Comparison of ENCODE assay signal across 13 cellular contexts in genomic region chr17:64784353-64784798, GRCh38.
"Had no signal": no experiment of that assay in that cellular context is flagged by ENCODE, and none has a peak within 500 bp of the region (broad histone marks: within the 10 kb centered on the region; RNA-seq: fewer than 3 reads in every experiment).

No MANE protein-coding gene starts in this region.

- H3K27ac ChIP-seq: dorsolateral prefrontal cortex, hepatocyte, sigmoid colon, SJSA1, spleen, upper lobe of right lung had no signal

- H3K4me1 ChIP-seq: SJSA1 had no signal

- H3K4me3 Mint-ChIP-seq: activated CD4-positive, alpha-beta T cell treated with anti-CD3 and anti-CD28 coated beads, Interleukin-2, amount 10 ng/mL, durations not matched to agents 24 days and 14 days; activated naive CD8-positive, alpha-beta T cell treated with anti-CD3 and anti-CD28 coated beads, Interleukin-2, amount 50 U/mL, for 24 hours; activated T-cell treated with anti-CD3 and anti-CD28 coated beads, Interleukin-2, amount 50 U/mL, for 72 hours; stimulated activated naive CD8-positive, alpha-beta T cell treated with anti-CD3 and anti-CD28 coated beads, Interleukin-15, Interleukin-2, amounts not matched to agents 100 ng/mL and 50 ng/mL, for 24 hours had no signal

- H3K4me3 ChIP-seq: dorsolateral prefrontal cortex, hepatocyte, sigmoid colon, SJSA1, spleen, upper lobe of right lung had no signal

- H3K9me3 ChIP-seq: sigmoid colon, SJSA1, spleen, upper lobe of right lung had no signal

- H3K27me3 ChIP-seq: dorsolateral prefrontal cortex, SJSA1, upper lobe of right lung had no signal

- H3K9me3 Mint-ChIP-seq: activated CD4-positive, alpha-beta T cell treated with anti-CD3 and anti-CD28 coated beads, Interleukin-2, amount 10 ng/mL, durations not matched to agents 24 days and 14 days; activated naive CD8-positive, alpha-beta T cell treated with anti-CD3 and anti-CD28 coated beads, Interleukin-2, amount 50 U/mL, for 24 hours; activated T-cell treated with anti-CD3 and anti-CD28 coated beads, Interleukin-2, amount 50 U/mL, for 72 hours; stimulated activated naive CD8-positive, alpha-beta T cell treated with anti-CD3 and anti-CD28 coated beads, Interleukin-15, Interleukin-2, amounts not matched to agents 100 ng/mL and 50 ng/mL, for 24 hours had no signal

- DNase-seq: activated CD4-positive, alpha-beta T cell treated with anti-CD3 and anti-CD28 coated beads, Interleukin-2, amount 10 ng/mL, durations not matched to agents 24 days and 14 days; activated CD4-positive, CD25-positive, alpha-beta regulatory T cell; activated naive CD4-positive, alpha-beta T cell; activated naive CD8-positive, alpha-beta T cell treated with anti-CD3 and anti-CD28 coated beads, Interleukin-2, amount 50 U/mL, for 24 hours; activated T-cell treated with anti-CD3 and anti-CD28 coated beads, Interleukin-2, amount 50 U/mL, for 72 hours; left ventricle myocardium superior; spleen; upper lobe of right lung had no signal

- H3K27me3 Mint-ChIP-seq: activated CD4-positive, alpha-beta T cell treated with anti-CD3 and anti-CD28 coated beads, Interleukin-2, amount 10 ng/mL, durations not matched to agents 24 days and 14 days; activated naive CD8-positive, alpha-beta T cell treated with anti-CD3 and anti-CD28 coated beads, Interleukin-2, amount 50 U/mL, for 24 hours; stimulated activated naive CD8-positive, alpha-beta T cell treated with anti-CD3 and anti-CD28 coated beads, Interleukin-15, Interleukin-2, amounts not matched to agents 100 ng/mL and 50 ng/mL, for 24 hours had no signal

- H3K27ac Mint-ChIP-seq: activated CD4-positive, alpha-beta T cell treated with anti-CD3 and anti-CD28 coated beads, Interleukin-2, amount 10 ng/mL, durations not matched to agents 24 days and 14 days; activated naive CD8-positive, alpha-beta T cell treated with anti-CD3 and anti-CD28 coated beads, Interleukin-2, amount 50 U/mL, for 24 hours; activated T-cell treated with anti-CD3 and anti-CD28 coated beads, Interleukin-2, amount 50 U/mL, for 72 hours; stimulated activated naive CD8-positive, alpha-beta T cell treated with anti-CD3 and anti-CD28 coated beads, Interleukin-15, Interleukin-2, amounts not matched to agents 100 ng/mL and 50 ng/mL, for 24 hours had no signal
